ENCODE assay signal across 9 cellular contexts in the genomic region with DNA sequence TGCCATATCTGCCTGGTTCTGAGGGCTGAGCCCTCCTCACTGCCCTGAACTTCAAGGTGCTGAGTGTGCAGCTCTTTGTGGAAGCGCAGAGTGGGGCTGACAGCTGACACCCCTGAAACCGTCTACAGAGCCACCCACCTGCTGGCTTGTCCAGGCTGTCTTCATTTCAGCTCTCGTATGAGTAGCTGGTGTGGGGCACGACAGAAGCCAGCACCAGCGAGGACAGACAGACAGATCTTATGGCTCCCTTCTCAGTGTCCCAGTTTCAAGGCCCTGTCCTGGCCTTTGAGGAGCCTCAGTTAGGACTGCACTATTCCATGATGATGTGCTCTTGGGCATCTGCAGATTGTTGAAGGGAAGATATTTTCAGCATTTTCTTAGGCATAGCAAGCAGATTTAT.
"Had no signal": no experiment of that assay in that cellular context is flagged by ENCODE, and none has a peak within 500 bp of the region (broad histone marks: within the 10 kb centered on the region; RNA-seq: fewer than 3 reads in every experiment).

No MANE protein-coding gene starts in this region.

- H3K9me3 Mint-ChIP-seq: HFFc6, IgD-negative memory B cell had no signal

- H3K27ac ChIP-seq: GM23248, HL-60 had no signal

- ATAC-seq: HCT116, HepG2 had no signal

- FAIRE-seq: HepG2 had no signal

- H3K9ac ChIP-seq: GM23248 had no signal

- H3K4me3 Mint-ChIP-seq: HFFc6, IgD-negative memory B cell had no signal

- H3K4me1 Mint-ChIP-seq: IgD-negative memory B cell had no signal

- H3K4me1 ChIP-seq: HAP-1 had no signal

- H3K36me3 ChIP-seq: HAP-1 had no signal

- H3K27ac Mint-ChIP-seq: HFFc6, IgD-negative memory B cell had no signal

- DNase-seq: GM23248, GOT3, H7, HFFc6 had no signal

- H3K4me3 ChIP-seq: GM23248, HAP-1 had no signal

- H3K27me3 Mint-ChIP-seq: IgD-negative memory B cell had no signal

- H3K9me3 ChIP-seq: HAP-1 had no signal

- H2AFZ ChIP-seq: GM23248 had no signal

- H3K36me3 Mint-ChIP-seq: IgD-negative memory B cell had no signal
